8 cellular contexts compared by ENCODE assay signal in genomic region chr21:17489565-17489964, GRCh38. TPM values are rescaled to one million over a fixed set of nuclear protein-coding genes. Genes with fewer than 3 reads are reported as not detected.
DNase-seq lines count a peak whose midpoint lies in the region; ATAC-seq, FAIRE-seq and TF ChIP-seq lines count a peak whose summit lies in the region.
"Not testable (repeated sequence)": the region's sequence is repeated elsewhere in the genome, so short reads cannot be mapped to it uniquely, and the experiment has no call there.

No MANE protein-coding gene starts in this region.

- H3K4me1 Mint-ChIP-seq in activated T-cell treated with anti-CD3 and anti-CD28 coated beads, Interleukin-2, amount 50 U/mL, for 72 hours (ENCODE audit: low read depth), result peaks cover 35% of the 10 kb centered on the region

- peak; percentile 87 for FAIRE-seq in frontal cortex (lab: Jason Lieb, UNC)

- TF ChIP-seq POLR2A in upper lobe of left lung (IDR thresholded peaks at IDR 0.05), result not testable (repeated sequence)

- not testable (repeated sequence) for H3K9me2 ChIP-seq in PC-3 (replicated peaks; ENCODE audit: low read length)

- not testable (repeated sequence) for H3K9me3 ChIP-seq in PC-3 (ENCODE audit: low read length); lung (ENCODE audit: control insufficient read depth in 2 of 2, insufficient read depth in 1 of 2, low read length in 1 of 2); upper lobe of left lung

- peaks cover 20% of the 10 kb centered on the region for H3K4me1 ChIP-seq in PC-3 (ENCODE audit: insufficient read depth, low read length)
- not testable (repeated sequence) for H3K4me1 ChIP-seq in lung (ENCODE audit: control insufficient read depth in 2 of 2, insufficient read depth in 2 of 2, low read length in 2 of 2); upper lobe of left lung

- not testable (repeated sequence) for H3K9ac ChIP-seq in PC-3 (ENCODE audit: low read length)

- CTCF ChIA-PET in PC-3 (lab: Charles Lee), result not testable (repeated sequence)

- not testable (repeated sequence) for H3K36me3 Mint-ChIP-seq in activated T-cell treated with anti-CD3 and anti-CD28 coated beads, Interleukin-2, amount 50 U/mL, for 72 hours (ENCODE audit: insufficient read depth in 2 of 2)

- not testable (repeated sequence) for H4K20me1 ChIP-seq in PC-3 (ENCODE audit: low read length)

- not testable (repeated sequence) for H3F3A ChIP-seq in PC-3 (ENCODE audit: low read length, unreplicated experiment)

- not testable (repeated sequence) for H3K4me2 ChIP-seq in PC-3 (ENCODE audit: low read length)

- TF ChIP-seq CTCF in PC-3 (conservative IDR thresholded peaks at IDR 0.05; ENCODE audit: low read depth, low read length); choroid plexus epithelial cell (conservative IDR thresholded peaks at IDR 0.05; ENCODE audit: low read depth, low read length); lung (IDR thresholded peaks at IDR 0.05; ENCODE audit: control extremely low read depth, extremely low read depth); upper lobe of left lung (IDR thresholded peaks at IDR 0.05): not testable (repeated sequence)

- intact Hi-C loops in PC-3 (cut with micrococcal nuclease), result not testable (repeated sequence)

- BruUV-seq in PC-3 (replicated peaks; lab: Mats Ljungman, UMichigan), result not testable (repeated sequence)

- not testable (repeated sequence) for TF ChIP-seq EP300 in upper lobe of left lung (IDR thresholded peaks at IDR 0.05)

- H3K4me3 Mint-ChIP-seq in activated T-cell treated with anti-CD3 and anti-CD28 coated beads, Interleukin-2, amount 50 U/mL, for 72 hours, result not testable (repeated sequence)

- peak; percentile 61 for DNase-seq in DMS53 (lab: John Stamatoyannopoulos, UW)
- DNase-seq in LHCN-M2 (ENCODE audit: low read depth), result peak; percentile 47
- DNase-seq in PC-3, result peak; percentile 64
- peak in 1 of 2 donors; percentile 11 for DNase-seq in activated T-cell treated with anti-CD3 and anti-CD28 coated beads, Interleukin-2, amount 50 U/mL, for 72 hours
- DNase-seq in choroid plexus epithelial cell (ENCODE audit: low read depth), result peak; percentile 70
- DNase-seq in frontal cortex (ENCODE audit: low spot score in 2 of 2); lung (ENCODE audit: low spot score); upper lobe of left lung: not testable (repeated sequence)

- not testable (repeated sequence) for H3K36me3 ChIP-seq in PC-3 (ENCODE audit: low read depth, low read length); lung (ENCODE audit: control insufficient read depth in 2 of 2, insufficient read depth in 2 of 2, low read length in 2 of 2); upper lobe of left lung

- H2AFZ ChIP-seq in PC-3 (ENCODE audit: low read length), result not testable (repeated sequence)

- POLR2A ChIA-PET in PC-3 (lab: Charles Lee; ENCODE audit: unreplicated experiment), result not testable (repeated sequence)

- ATAC-seq in PC-3 (peak; percentile 89), lung (ENCODE audit: insufficient read depth, low FRiP score) (peak; percentile 32), upper lobe of left lung (ENCODE audit: low FRiP score in 2 of 2) (peak; percentile 63 to 64)
- peak; percentile 78 for ATAC-seq in activated T-cell treated with anti-CD3 and anti-CD28 coated beads, Interleukin-2, amount 50 U/mL, for 72 hours (replicated peaks in 1 of 2)

- H3K4me3 ChIP-seq in PC-3 (ENCODE audit: low read length); choroid plexus epithelial cell (ENCODE audit: low read depth, low read length); lung; upper lobe of left lung: not testable (repeated sequence)

- H3K27me3 Mint-ChIP-seq in activated T-cell treated with anti-CD3 and anti-CD28 coated beads, Interleukin-2, amount 50 U/mL, for 72 hours (ENCODE audit: low read depth), result peaks cover 32% of the 10 kb centered on the region

- not testable (repeated sequence) for H3K27me3 ChIP-seq in PC-3 (ENCODE audit: low read length); lung (ENCODE audit: control insufficient read depth, insufficient read depth); upper lobe of left lung

- not testable (repeated sequence) for H3K27ac Mint-ChIP-seq in activated T-cell treated with anti-CD3 and anti-CD28 coated beads, Interleukin-2, amount 50 U/mL, for 72 hours

- not testable (repeated sequence) for H3K9me3 Mint-ChIP-seq in activated T-cell treated with anti-CD3 and anti-CD28 coated beads, Interleukin-2, amount 50 U/mL, for 72 hours

- 60 to 80% methylated on average over 3 of the region's 3 CpGs for WGBS in lung, 2 donors
- 49 to 82% methylated on average over 3 of the region's 3 CpGs for WGBS in upper lobe of left lung, 2 donors

- not testable (repeated sequence) for H3K79me2 ChIP-seq in PC-3 (ENCODE audit: low read length)

- H3K27ac ChIP-seq in PC-3 (ENCODE audit: low read length); lung (ENCODE audit: low read depth in 1 of 2, low read length in 1 of 2); upper lobe of left lung: not testable (repeated sequence)

RNA-seq across cellular contexts. Expression of gene CXADR, which starts 23.3 kb away (rescaled TPM):
- not detected in 2 replicates for total RNA-seq in LHCN-M2 (2014; rRNA removed)
- not detected for polyA plus RNA-seq in LHCN-M2 (2012)
- total RNA-seq in PC-3 (2014; rRNA removed), result 11.2 and 11.5 TPM in 2 replicates
- total RNA-seq in activated T-cell treated with anti-CD3 and anti-CD28 coated beads, Interleukin-2, amount 50 U/mL, for 72 hours, result under 1 TPM; 0.23 to 0.48 TPM
- total RNA-seq in frontal cortex, result 405 TPM
- 10 to 100 TPM; 25.2 to 40.2 TPM for total RNA-seq in lung
- polyA plus RNA-seq in lung, result 10 to 100 TPM in 1 of 2 donors, 1 to 10 TPM in 1; 6.3 to 12.4 TPM
- total RNA-seq in upper lobe of left lung, result 10 to 100 TPM; 19.9 to 73.0 (median 29.2) TPM

Comparison
In these comparisons a context has a peak if more than half of its experiments do, and no peak if none do; other contexts are left out.
1. ATAC-seq: peak in every context shown above with its lines; median percentile 89 in PC-3; 78 in activated T-cell treated with anti-CD3 and anti-CD28 coated beads, Interleukin-2, amount 50 U/mL, for 72 hours; 64 in upper lobe of left lung; 32 in lung.